ENCODE assay signal across 1 cellular context in the genomic region with DNA sequence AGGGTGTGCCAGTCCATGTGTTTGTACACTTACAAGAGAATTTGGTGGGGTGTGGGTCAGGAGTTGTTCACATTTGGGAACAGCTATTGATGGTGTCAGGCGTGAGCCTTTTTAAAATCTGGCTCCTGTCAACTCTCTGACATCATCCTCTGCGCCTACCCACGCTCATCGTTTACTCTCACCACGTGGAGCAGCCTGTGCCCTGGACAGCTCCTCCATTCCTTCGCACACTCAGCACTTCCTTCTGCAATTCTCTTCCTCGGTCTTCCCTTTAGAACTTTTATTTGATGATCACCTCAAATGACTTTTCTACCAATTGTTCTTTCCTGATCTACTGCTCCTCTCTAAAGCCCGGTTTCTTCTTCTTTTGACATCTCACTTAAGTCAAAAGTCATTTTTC.
A peak's percentile ranks its signal among the peaks of the same experiment; 100 is the strongest.
TF ChIP-seq lines count a peak whose summit lies in the region.

No MANE protein-coding gene starts in this region.

TF ChIP-seq in HEK293, 187 proteins besides CTCF, POLR2A, EP300 and RAD21 (continued from another document):
- TF ChIP-seq, protein P1, sequence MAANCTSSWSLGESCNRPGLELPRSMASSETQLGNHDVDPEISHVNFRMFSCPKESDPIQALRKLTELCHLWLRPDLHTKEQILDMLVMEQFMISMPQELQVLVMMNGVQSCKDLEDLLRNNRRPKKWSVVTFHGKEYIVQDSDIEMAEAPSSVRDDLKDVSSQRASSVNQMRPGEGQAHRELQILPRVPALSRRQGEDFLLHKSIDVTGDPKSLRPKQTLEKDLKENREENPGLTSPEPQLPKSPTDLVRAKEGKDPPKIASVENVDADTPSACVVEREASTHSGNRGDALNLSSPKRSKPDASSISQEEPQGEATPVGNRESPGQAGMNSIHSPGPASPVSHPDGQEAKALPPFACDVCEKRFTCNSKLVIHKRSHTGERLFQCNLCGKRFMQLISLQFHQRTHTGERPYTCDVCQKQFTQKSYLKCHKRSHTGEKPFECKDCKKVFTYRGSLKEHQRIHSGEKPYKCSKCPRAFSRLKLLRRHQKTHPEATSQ (tag by site-specific recombination; IDR thresholded peaks at IDR 0.05) = no peak
- TF ChIP-seq ZNF350 (tag by site-specific recombination; IDR thresholded peaks at IDR 0.05) (no peak), REST (tag by site-specific recombination; IDR thresholded peaks at IDR 0.05) (peak; percentile 44; the same call in 1 of the 2 replicates), SP7 (tag by site-specific recombination; IDR thresholded peaks at IDR 0.05) (no peak), OSR2 (tag by site-specific recombination; IDR thresholded peaks at IDR 0.05) (no peak)
TF ChIP-seq in HEK293: peak in this region for 1.
